ENCODE assay signal across 16 cellular contexts in the genomic region with DNA sequence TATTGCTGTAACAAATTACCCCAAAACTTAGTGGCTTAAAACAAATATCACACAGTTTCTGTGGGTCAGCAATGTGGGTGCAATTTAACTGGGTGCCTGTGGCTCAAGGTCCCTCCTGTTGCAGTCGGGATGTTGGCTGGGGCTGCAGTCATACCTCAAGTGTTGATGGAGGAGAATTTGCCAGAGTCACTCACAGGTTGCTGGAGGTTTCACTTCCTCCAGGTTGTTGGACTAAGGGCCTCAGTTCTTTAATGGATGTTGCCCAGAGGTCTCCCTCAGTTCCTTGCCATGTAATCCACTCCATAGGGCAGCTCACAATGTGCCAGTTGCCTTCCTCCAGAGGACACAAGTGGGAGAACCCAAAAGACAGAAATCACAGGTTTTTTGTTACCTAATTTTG. TPM values are rescaled to one million over a fixed set of nuclear protein-coding genes. Genes with fewer than 3 reads are reported as not detected.
DNase-seq lines count a peak whose midpoint lies in the region; ATAC-seq, FAIRE-seq and TF ChIP-seq lines count a peak whose summit lies in the region.
"Had no signal": no experiment of that assay in that cellular context is flagged by ENCODE, and none has a peak within 500 bp of the region (broad histone marks: within the 10 kb centered on the region; RNA-seq: fewer than 3 reads in every experiment).

No MANE protein-coding gene starts in this region.

- H2BK120ac ChIP-seq in H1 (replicated peaks; ENCODE audit: low read depth, low read length): no peak overlapping the region

- no peak overlapping the region for H3K4ac ChIP-seq in H1 (replicated peaks; ENCODE audit: insufficient read length, low read depth, low read length)

- no peak overlapping the region for H3K56ac ChIP-seq in H1 (replicated peaks; ENCODE audit: insufficient read length, low read depth, low read length)

- no peak overlapping the region for H2BK15ac ChIP-seq in H1 (ENCODE audit: low read length)

- no peak overlapping the region for H2AK5ac ChIP-seq in H1 (ENCODE audit: low read depth, low read length)

- no peaks in the 10 kb centered on the region; the same call in 1 of the 2 replicates for H3K23me2 ChIP-seq in H1 (ENCODE audit: low read depth, low read length)

- H2BK20ac ChIP-seq in H1 (ENCODE audit: low read length): no peak overlapping the region

- BruUV-seq in HepG2 (replicated peaks; lab: Mats Ljungman, UMichigan): no TSS peak

- H3K18ac ChIP-seq in H1 (ENCODE audit: extremely low read depth, low read length): no peak overlapping the region

- no peaks in the 10 kb centered on the region for H3K36me3 ChIP-seq in HepG2 (replicated peaks in 1 of 2; ENCODE audit: control insufficient read depth in 1 of 2, insufficient read depth in 2 of 2, low read length in 2 of 2)
- H3K36me3 ChIP-seq in right lobe of liver: no peaks in the 10 kb centered on the region
- peaks cover 0 to 6% (median 0%) of the 10 kb centered on the region in 4 experiments; a peak in 2 of 8 replicates for H3K36me3 ChIP-seq in H1 (ENCODE audit: control insufficient read depth in 2 of 4, insufficient read depth in 4 of 4, low read length in 3 of 4)

- no peak overlapping the region for H3K9ac ChIP-seq in HepG2 (ENCODE audit: insufficient read depth, low read depth, low read length)
- H3K9ac ChIP-seq in H1 (replicated peaks in 1 of 4; ENCODE audit: extremely low read depth in 1 of 4, low read depth in 3 of 4, low read length in 3 of 4): no peak overlapping the region

- no peak overlapping the region; the same call in 1 of the 2 replicates for H2BK12ac ChIP-seq in H1 (ENCODE audit: low read depth, low read length)

- H3K79me1 ChIP-seq in H1 (ENCODE audit: low read depth, low read length): no peaks in the 10 kb centered on the region

- H4K5ac ChIP-seq in H1 (ENCODE audit: insufficient read length, low read depth, low read length): no peak overlapping the region

- TF ChIP-seq CTCF in HepG2 (CRISPR knock-in tag; IDR thresholded peaks at IDR 0.05) (no peak), right lobe of liver (IDR thresholded peaks at IDR 0.05) (no peak), H1 (IDR thresholded peaks at IDR 0.05; ENCODE audit: control extremely low read depth in 1 of 3, insufficient read depth in 1 of 3, low read depth in 1 of 3, low read length in 3 of 3) (no peak)

- peak overlapping the region; percentile 96 for H2AFZ ChIP-seq in HepG2 (ENCODE audit: low read length)
- 0 out of 2 replicates have a peak overlapping the region, but pooled peaks have one; percentile 64 for H2AFZ ChIP-seq in H1 (ENCODE audit: low read length)

- H3K9me3 ChIP-seq in HepG2 (ENCODE audit: low read length) (no peaks in the 10 kb centered on the region), right lobe of liver (no peaks in the 10 kb centered on the region), H1 (ENCODE audit: insufficient read depth in 2 of 2, low read depth in 1 of 2, low read length in 1 of 2) (peaks cover 0 to 6% of the 10 kb centered on the region in 2 experiments; a peak in 1 of 4 replicates)
- H3K9me3 ChIP-seq: SJSA1 had no signal

- H3K14ac ChIP-seq in H1 (ENCODE audit: insufficient read length): no peak overlapping the region

- FAIRE-seq in HepG2 (lab: Jason Lieb, UNC) (no peak), H1 (lab: Jason Lieb, UNC) (no peak), GM12892 (lab: Jason Lieb, UNC) (no peak)
- FAIRE-seq: G401.6, RCC 7860 had no signal

- no peak overlapping the region for H4K8ac ChIP-seq in H1 (ENCODE audit: extremely low read depth, insufficient read depth, low read length)

- H3K23ac ChIP-seq in H1 (ENCODE audit: insufficient read length): no peak overlapping the region

- no peak overlapping the region for H4K91ac ChIP-seq in H1 (replicated peaks; ENCODE audit: insufficient read length, low read length)

- WGBS in HepG2 (ENCODE audit: low lambda C conversion rate): no CpG with 5 or more reads among the region's 1 CpG
- 60% methylated on average over 1 of the region's 1 CpG for WGBS in right lobe of liver (ENCODE audit: insufficient coverage, low coverage, low lambda C conversion rate, missing lambda C conversion rate)
- 86% methylated on average over 1 of the region's 1 CpG; no CpG with 5 or more reads in 1 of the 2 experiments for WGBS in H1 (ENCODE audit: extremely low coverage in 1 of 2, insufficient coverage in 1 of 2, insufficient read length in 1 of 2, insufficient replicate concordance in 2 of 2, low coverage in 1 of 2, low lambda C conversion rate in 2 of 2, missing lambda C conversion rate in 1 of 2), 2 experiments

- no peak overlapping the region for H3K4me3 ChIP-seq in HepG2 (replicated peaks in 1 of 3; ENCODE audit: insufficient read depth in 1 of 3, low read depth in 2 of 3, low read length in 3 of 3)
- no peak overlapping the region for H3K4me3 ChIP-seq in right lobe of liver
- H3K4me3 ChIP-seq in H1 (ENCODE audit: extremely low read depth in 1 of 4, insufficient read depth in 2 of 4, low read depth in 3 of 4, low read length in 4 of 4): no peak overlapping the region
- H3K4me3 ChIP-seq: SJSA1 had no signal

- no peak for TF ChIP-seq RAD21 in HepG2 (CRISPR knock-in tag; IDR thresholded peaks at IDR 0.05)
- no peak for TF ChIP-seq RAD21 in H1 (IDR thresholded peaks at IDR 0.05 in 1 of 2, conservative IDR thresholded peaks at IDR 0.05 in 1 of 2; ENCODE audit: low read depth in 2 of 2, low read length in 2 of 2)

- in situ Hi-C loops in HepG2 (cut with HindIII; ENCODE audit: extremely low pct_ligation_motif_present, low pct_unique_long_range_greater_than_20kb): no loop called here

- peaks cover 12% of the 10 kb centered on the region for H3K79me2 ChIP-seq in HepG2 (ENCODE audit: insufficient read depth, low read length)
- peaks cover 0 to 14% of the 10 kb centered on the region in 2 experiments; a peak in 3 of 4 replicates for H3K79me2 ChIP-seq in H1 (ENCODE audit: control insufficient read depth in 1 of 2, insufficient read depth in 2 of 2, low read length in 2 of 2)

- TF ChIP-seq EP300 in HepG2 (IDR thresholded peaks at IDR 0.05; ENCODE audit: low read depth in 2 of 2, low read length in 2 of 2): no peak
- TF ChIP-seq EP300 in HepG2 (CRISPR knock-in tag; IDR thresholded peaks at IDR 0.05; ENCODE audit: borderline replicate concordance): no peak
- no peak for TF ChIP-seq EP300 in H1 (IDR thresholded peaks at IDR 0.05; ENCODE audit: borderline replicate concordance in 1 of 2, low read depth in 2 of 2, low read length in 2 of 2)

- POLR2A ChIA-PET in HepG2 (lab: Yijun Ruan, JAX) (no interaction called here), H1 (lab: Charles Lee; ENCODE audit: partially characterized antibody) (interaction anchor here (1.3 to 5.5 kb wide), 2 partner anchors 11 to 22 kb away, joined by 4 to 34 read pairs; no protein-coding TSS in a partner anchor)

- intact Hi-C loops in HepG2 (cut with micrococcal nuclease; ENCODE audit: unreplicated experiment) (no loop called here), right lobe of liver (cut with DNase I) (no loop called here)

- DNase-seq in HepG2 (ENCODE audit: low spot score) (no peak), right lobe of liver (no peak), NOMO-1 treated with DMSO at 0.1 percent for 48 hours (lab: John Stamatoyannopoulos, UW; ENCODE audit: unreplicated experiment) (peak; percentile 59), H1 (ENCODE audit: low read depth in 1 of 2, low spot score in 2 of 2) (no peak), retina (no peak), GM12892 (ENCODE audit: insufficient read length) (no peak)
- DNase-seq in activated CD4-positive, alpha-beta T cell treated with anti-CD3 and anti-CD28 coated beads for 48 hours: no peak
- DNase-seq: AML-193, Calu3, DMS79, NCI-H1092 treated with DMSO at 0.1 percent for 48 hours, NCI-H1694 treated with DMSO at 0.1 percent for 48 hours had no signal

- ATAC-seq in HepG2 (no peak), right lobe of liver (no peak), HG02610 (IDR thresholded peaks at IDR 0.05; ENCODE audit: unreplicated experiment) (no peak)

- TF ChIP-seq POLR2A in HepG2 (IDR thresholded peaks at IDR 0.05; ENCODE audit: insufficient read depth in 1 of 2, low read depth in 2 of 2, low read length in 2 of 2): no peak
- TF ChIP-seq POLR2A in right lobe of liver (IDR thresholded peaks at IDR 0.05): no peak
- no peak for TF ChIP-seq POLR2A in H1 (IDR thresholded peaks at IDR 0.05; ENCODE audit: control extremely low read depth in 1 of 2, low read depth in 2 of 2, low read length in 2 of 2)
- TF ChIP-seq POLR2A in GM12892 (IDR thresholded peaks at IDR 0.05; ENCODE audit: low read depth, low read length): no peak

- H3K27me3 ChIP-seq in HepG2 (ENCODE audit: control insufficient read depth in 1 of 2, insufficient read depth in 2 of 2, low read length in 2 of 2) (no peaks in the 10 kb centered on the region; a peak in 2 of 5 replicates), right lobe of liver (no peaks in the 10 kb centered on the region), H1 (replicated peaks in 1 of 4; ENCODE audit: control insufficient read depth in 3 of 4, extremely low read depth in 1 of 4, insufficient read depth in 3 of 4, low read length in 3 of 4) (no peaks in the 10 kb centered on the region)
- H3K27me3 ChIP-seq: SJSA1 had no signal

- 0 out of 2 replicates have a peak overlapping the region, but pooled peaks have one; percentile 7 for H3K4me2 ChIP-seq in HepG2 (ENCODE audit: low read depth, low read length)
- H3K4me2 ChIP-seq in H1 (ENCODE audit: insufficient read depth in 1 of 2, low read depth in 2 of 2, low read length in 2 of 2): no peak overlapping the region

- no peak overlapping the region for H3K27ac ChIP-seq in HepG2 (ENCODE audit: extremely low read length, insufficient read depth, low read length)
- H3K27ac ChIP-seq in right lobe of liver: no peak overlapping the region
- no peak overlapping the region for H3K27ac ChIP-seq in H1 (ENCODE audit: low read depth, low read length)
- H3K27ac ChIP-seq: SJSA1 had no signal

- CTCF ChIA-PET in HepG2 (lab: Yijun Ruan, JAX; ENCODE audit: low intra/inter-chr PET ratio, low total read pairs) (no interaction called here), H1 (lab: Charles Lee; ENCODE audit: partially characterized antibody) (interaction anchor here (0.6 kb wide), 1 partner anchor 68 kb away, joined by 3 read pairs; no protein-coding TSS in a partner anchor)

- H4K20me1 ChIP-seq in HepG2 (ENCODE audit: insufficient read depth, low read length) (no peaks in the 10 kb centered on the region), H1 (replicated peaks in 1 of 2; ENCODE audit: control insufficient read depth in 1 of 2, insufficient read depth in 2 of 2, low read length in 2 of 2) (no peaks in the 10 kb centered on the region)

- no peak overlapping the region for H2BK5ac ChIP-seq in H1 (ENCODE audit: low read depth, low read length)

- H3K4me1 ChIP-seq in HepG2 (ENCODE audit: insufficient read depth, low read length): peaks cover 45% of the 10 kb centered on the region
- peaks cover 0 to 8% (median 6%) of the 10 kb centered on the region in 4 donors for H3K4me1 ChIP-seq in right lobe of liver
- peaks cover 0 to 4% (median 1%) of the 10 kb centered on the region in 4 experiments; a peak in 4 of 7 replicates for H3K4me1 ChIP-seq in H1 (replicated peaks in 1 of 4; ENCODE audit: control insufficient read depth in 3 of 4, insufficient read depth in 4 of 4, low read length in 3 of 4)

RNA-seq across cellular contexts. Expression of gene TAF13, which starts 2.5 kb away (rescaled TPM):
- total RNA-seq in HepG2 (2016; rRNA removed; fragmentation: Illumina TruSeq; extraction: Trizol) (36.3 and 62.1 TPM in 2 replicates), right lobe of liver (10 to 100 TPM; 19.2 to 41.1 (median 26.4) TPM)
- 9.0 and 10.1 TPM in 2 replicates for total RNA-seq in HepG2 (2016; cell fraction: cytosol; rRNA removed; fragmentation: Illumina TruSeq; extraction: Trizol; ENCODE audit: low read depth)
- total RNA-seq in HepG2 (2016; cell fraction: insoluble cytoplasmic fraction; rRNA removed; fragmentation: Illumina TruSeq; extraction: Trizol): 40.2 and 62.3 TPM in 2 replicates
- 28.6 and 37.3 TPM in 2 replicates for total RNA-seq in HepG2 (2016; cell fraction: membrane; rRNA removed; fragmentation: Illumina TruSeq; extraction: Trizol)
- 15.9 and 16.8 TPM in 2 replicates for total RNA-seq in HepG2 (2016; cell fraction: nucleus; rRNA removed; fragmentation: Illumina TruSeq; extraction: Trizol)
- polyA plus RNA-seq in HepG2 (2011; rRNA removed) (8.6 and 11.5 TPM in 2 replicates), H1 (2011; rRNA removed) (5.6 and 13.1 TPM in 2 replicates)
- 2.9 and 5.7 TPM in 2 replicates for polyA plus RNA-seq in HepG2 (2011; cell fraction: cytosol; rRNA removed)
- 1.1 and 2.3 TPM in 2 replicates for polyA plus RNA-seq in HepG2 (2011; cell fraction: nucleus; rRNA removed)
- 17.4 and 25.3 TPM in 2 replicates for polyA plus RNA-seq in HepG2 (2012)
- polyA plus RNA-seq in HepG2 (2016; cell fraction: cytosol; fragmentation: Illumina TruSeq; extraction: Trizol; ENCODE audit: low read depth): 9.4 and 9.5 TPM in 2 replicates
- 69.4 and 70.2 TPM in 2 replicates for polyA plus RNA-seq in HepG2 (2016; cell fraction: insoluble cytoplasmic fraction; fragmentation: Illumina TruSeq; extraction: Trizol; ENCODE audit: low read depth)
- 26.1 and 31.2 TPM in 2 replicates for polyA plus RNA-seq in HepG2 (2016; cell fraction: membrane; fragmentation: Illumina TruSeq; extraction: Trizol; ENCODE audit: low read depth)
- 29.1 and 33.5 TPM in 2 replicates for polyA plus RNA-seq in HepG2 (2016; cell fraction: nucleus; fragmentation: Illumina TruSeq; extraction: Trizol; ENCODE audit: insufficient read depth, low read depth)
- 2.6 and 6.6 TPM in 2 replicates for polyA minus RNA-seq in HepG2 (2011; rRNA and poly(A)+ RNA removed; ENCODE audit: low replicate concordance)
- 10.6 and 12.0 TPM in 2 replicates for polyA minus RNA-seq in HepG2 (2011; cell fraction: cytosol; rRNA and poly(A)+ RNA removed)
- polyA minus RNA-seq in HepG2 (2011; cell fraction: nucleus; rRNA and poly(A)+ RNA removed): 5.9 and 7.8 TPM in 2 replicates
- 41.5 and 41.7 TPM in 2 replicates for total RNA-seq in H1 (2021; fragmentation: NEBNext Ultra II Directional; extraction: Animal tissue kit (Norgen Biotek cat#: 25700))
- 18.8 TPM for polyA plus RNA-seq in H1 (2011; cell fraction: cytosol; rRNA removed)
- 0.51 TPM for polyA plus RNA-seq in H1 (2011; cell fraction: nucleus; rRNA removed)
- 18.0 to 45.8 TPM (median 21.1 TPM) in 4 replicates for polyA plus RNA-seq in H1 (2012, experiment 1 of 2)
- polyA plus RNA-seq in H1 (2012, experiment 2 of 2): 9.1 TPM
- 29.7 TPM for polyA plus RNA-seq in H1 (2013, experiment 1 of 2)
- polyA plus RNA-seq in H1 (2013, experiment 2 of 2): 33.2 TPM
- polyA minus RNA-seq in H1 (2011; rRNA and poly(A)+ RNA removed): 5.0 and 7.9 TPM in 2 replicates
- 15.2 TPM for polyA minus RNA-seq in H1 (2011; cell fraction: cytosol; rRNA and poly(A)+ RNA removed)
- 4.3 TPM for polyA minus RNA-seq in H1 (2011; cell fraction: nucleus; rRNA and poly(A)+ RNA removed)
- polyA plus RNA-seq in GM12892 (2012; ENCODE audit: missing spikeins): 23.5 TPM

RNA-seq across cellular contexts. Expression of gene TMEM167B, which starts 12.2 kb away (rescaled TPM):
- 22.4 and 24.4 TPM in 2 replicates for total RNA-seq in HepG2 (2016; rRNA removed; fragmentation: Illumina TruSeq; extraction: Trizol)
- 4.3 and 5.4 TPM in 2 replicates for total RNA-seq in HepG2 (2016; cell fraction: cytosol; rRNA removed; fragmentation: Illumina TruSeq; extraction: Trizol; ENCODE audit: low read depth)
- 23.6 and 26.0 TPM in 2 replicates for total RNA-seq in HepG2 (2016; cell fraction: insoluble cytoplasmic fraction; rRNA removed; fragmentation: Illumina TruSeq; extraction: Trizol)
- 14.2 and 15.4 TPM in 2 replicates for total RNA-seq in HepG2 (2016; cell fraction: membrane; rRNA removed; fragmentation: Illumina TruSeq; extraction: Trizol)
- 15.0 and 18.4 TPM in 2 replicates for total RNA-seq in HepG2 (2016; cell fraction: nucleus; rRNA removed; fragmentation: Illumina TruSeq; extraction: Trizol)
- polyA plus RNA-seq in HepG2 (2011; rRNA removed): 9.5 and 10.2 TPM in 2 replicates
- polyA plus RNA-seq in HepG2 (2011; cell fraction: cytosol; rRNA removed): 6.3 and 7.9 TPM in 2 replicates
- polyA plus RNA-seq in HepG2 (2011; cell fraction: nucleus; rRNA removed): 4.6 and 5.9 TPM in 2 replicates
- polyA plus RNA-seq in HepG2 (2012): 21.2 and 25.3 TPM in 2 replicates
- 4.8 and 7.2 TPM in 2 replicates for polyA plus RNA-seq in HepG2 (2016; cell fraction: cytosol; fragmentation: Illumina TruSeq; extraction: Trizol; ENCODE audit: low read depth)
- polyA plus RNA-seq in HepG2 (2016; cell fraction: insoluble cytoplasmic fraction; fragmentation: Illumina TruSeq; extraction: Trizol; ENCODE audit: low read depth): 22.2 and 24.2 TPM in 2 replicates
- 9.2 and 10.4 TPM in 2 replicates for polyA plus RNA-seq in HepG2 (2016; cell fraction: membrane; fragmentation: Illumina TruSeq; extraction: Trizol; ENCODE audit: low read depth)
- polyA plus RNA-seq in HepG2 (2016; cell fraction: nucleus; fragmentation: Illumina TruSeq; extraction: Trizol; ENCODE audit: insufficient read depth, low read depth): 17.0 and 18.9 TPM in 2 replicates
- polyA minus RNA-seq in HepG2 (2011; rRNA and poly(A)+ RNA removed; ENCODE audit: low replicate concordance): 2.5 and 3.6 TPM in 2 replicates
- polyA minus RNA-seq in HepG2 (2011; cell fraction: cytosol; rRNA and poly(A)+ RNA removed): 9.4 and 11.4 TPM in 2 replicates
- 5.8 and 7.1 TPM in 2 replicates for polyA minus RNA-seq in HepG2 (2011; cell fraction: nucleus; rRNA and poly(A)+ RNA removed)
- 10 to 100 TPM; 10.5 to 21.9 (median 15.1) TPM for total RNA-seq in right lobe of liver
- 14.2 and 14.8 TPM in 2 replicates for total RNA-seq in H1 (2021; fragmentation: NEBNext Ultra II Directional; extraction: Animal tissue kit (Norgen Biotek cat#: 25700))
- polyA plus RNA-seq in H1 (2011; rRNA removed): 3.5 and 3.6 TPM in 2 replicates
- 6.5 TPM for polyA plus RNA-seq in H1 (2011; cell fraction: cytosol; rRNA removed)
- polyA plus RNA-seq in H1 (2011; cell fraction: nucleus; rRNA removed): 4.0 TPM
- 10.2 to 13.5 TPM (median 12.5 TPM) in 4 replicates for polyA plus RNA-seq in H1 (2012, experiment 1 of 2)
- polyA plus RNA-seq in H1 (2012, experiment 2 of 2): 1.9 TPM
- polyA plus RNA-seq in H1 (2013, experiment 1 of 2): 10.1 TPM
- polyA plus RNA-seq in H1 (2013, experiment 2 of 2): 11.6 TPM
- polyA minus RNA-seq in H1 (2011; rRNA and poly(A)+ RNA removed): 9.6 and 10.8 TPM in 2 replicates
- 4.9 TPM for polyA minus RNA-seq in H1 (2011; cell fraction: cytosol; rRNA and poly(A)+ RNA removed)
- 4.3 TPM for polyA minus RNA-seq in H1 (2011; cell fraction: nucleus; rRNA and poly(A)+ RNA removed)
- polyA plus RNA-seq in GM12892 (2012; ENCODE audit: missing spikeins): 24.4 TPM

RNA-seq across cellular contexts. Expression of gene ELAPOR1, which starts 35.6 kb away (rescaled TPM):
- 0.14 and 0.20 TPM in 2 replicates for total RNA-seq in HepG2 (2016; rRNA removed; fragmentation: Illumina TruSeq; extraction: Trizol)
- total RNA-seq in HepG2 (2016; cell fraction: cytosol; rRNA removed; fragmentation: Illumina TruSeq; extraction: Trizol; ENCODE audit: low read depth): 0.09 and 0.10 TPM in 2 replicates
- 0.12 and 0.22 TPM in 2 replicates for total RNA-seq in HepG2 (2016; cell fraction: insoluble cytoplasmic fraction; rRNA removed; fragmentation: Illumina TruSeq; extraction: Trizol)
- total RNA-seq in HepG2 (2016; cell fraction: membrane; rRNA removed; fragmentation: Illumina TruSeq; extraction: Trizol): 0.06 and 0.24 TPM in 2 replicates
- total RNA-seq in HepG2 (2016; cell fraction: nucleus; rRNA removed; fragmentation: Illumina TruSeq; extraction: Trizol): 0.71 and 1.2 TPM in 2 replicates
- polyA plus RNA-seq in HepG2 (2011; rRNA removed): 0.12 and 0.13 TPM in 2 replicates
- polyA plus RNA-seq in HepG2 (2011; cell fraction: cytosol; rRNA removed): 0.09 and 0.16 TPM in 2 replicates
- 0.32 and 0.38 TPM in 2 replicates for polyA plus RNA-seq in HepG2 (2011; cell fraction: nucleus; rRNA removed)
- 0.07 and 0.16 TPM in 2 replicates for polyA plus RNA-seq in HepG2 (2012)
- polyA plus RNA-seq in HepG2 (2016; cell fraction: cytosol; fragmentation: Illumina TruSeq; extraction: Trizol; ENCODE audit: low read depth): 0.14 and 0.19 TPM in 2 replicates
- polyA plus RNA-seq in HepG2 (2016; cell fraction: insoluble cytoplasmic fraction; fragmentation: Illumina TruSeq; extraction: Trizol; ENCODE audit: low read depth): 0.19 TPM in 2 replicates
- polyA plus RNA-seq in HepG2 (2016; cell fraction: membrane; fragmentation: Illumina TruSeq; extraction: Trizol; ENCODE audit: low read depth): 0.08 and 0.18 TPM in 2 replicates
- 0.17 TPM in 1 of 2 replicates, not detected in the other for polyA plus RNA-seq in HepG2 (2016; cell fraction: nucleus; fragmentation: Illumina TruSeq; extraction: Trizol; ENCODE audit: insufficient read depth, low read depth)
- polyA minus RNA-seq in HepG2 (2011; rRNA and poly(A)+ RNA removed; ENCODE audit: low replicate concordance): 0.80 and 2.9 TPM in 2 replicates
- not detected in 2 replicates for polyA minus RNA-seq in HepG2 (2011; cell fraction: cytosol; rRNA and poly(A)+ RNA removed)
- 0.39 and 0.50 TPM in 2 replicates for polyA minus RNA-seq in HepG2 (2011; cell fraction: nucleus; rRNA and poly(A)+ RNA removed)
- 1 to 10 TPM in 1 of 6 experiments, under 1 TPM in 5; 0.16 to 1.2 (median 0.22) TPM for total RNA-seq in right lobe of liver
- 1.2 TPM in 2 replicates for total RNA-seq in H1 (2021; fragmentation: NEBNext Ultra II Directional; extraction: Animal tissue kit (Norgen Biotek cat#: 25700))
- polyA plus RNA-seq in H1 (2011; rRNA removed): 2.5 and 3.1 TPM in 2 replicates
- 2.5 TPM for polyA plus RNA-seq in H1 (2011; cell fraction: cytosol; rRNA removed)
- 4.4 TPM for polyA plus RNA-seq in H1 (2011; cell fraction: nucleus; rRNA removed)
- 0.62 to 1.2 TPM (median 0.89 TPM) in 4 replicates for polyA plus RNA-seq in H1 (2012, experiment 1 of 2)
- polyA plus RNA-seq in H1 (2012, experiment 2 of 2): 0.92 TPM
- 1.3 TPM for polyA plus RNA-seq in H1 (2013, experiment 1 of 2)
- polyA plus RNA-seq in H1 (2013, experiment 2 of 2): 1.0 TPM
- polyA minus RNA-seq in H1 (2011; rRNA and poly(A)+ RNA removed): 2.1 and 4.1 TPM in 2 replicates
- polyA minus RNA-seq in H1 (2011; cell fraction: cytosol; rRNA and poly(A)+ RNA removed): 1.2 TPM
- polyA minus RNA-seq in H1 (2011; cell fraction: nucleus; rRNA and poly(A)+ RNA removed): 1.7 TPM
- not detected for polyA plus RNA-seq in GM12892 (2012; ENCODE audit: missing spikeins)

RNA-seq across cellular contexts. Expression of gene WDR47, which starts 36.4 kb away (rescaled TPM):
- 5.9 and 6.0 TPM in 2 replicates for total RNA-seq in HepG2 (2016; rRNA removed; fragmentation: Illumina TruSeq; extraction: Trizol)
- 2.0 and 2.2 TPM in 2 replicates for total RNA-seq in HepG2 (2016; cell fraction: cytosol; rRNA removed; fragmentation: Illumina TruSeq; extraction: Trizol; ENCODE audit: low read depth)
- total RNA-seq in HepG2 (2016; cell fraction: insoluble cytoplasmic fraction; rRNA removed; fragmentation: Illumina TruSeq; extraction: Trizol): 5.5 and 7.3 TPM in 2 replicates
- 3.1 and 4.0 TPM in 2 replicates for total RNA-seq in HepG2 (2016; cell fraction: membrane; rRNA removed; fragmentation: Illumina TruSeq; extraction: Trizol)
- total RNA-seq in HepG2 (2016; cell fraction: nucleus; rRNA removed; fragmentation: Illumina TruSeq; extraction: Trizol): 7.6 and 7.7 TPM in 2 replicates
- 3.7 and 4.3 TPM in 2 replicates for polyA plus RNA-seq in HepG2 (2011; rRNA removed)
- polyA plus RNA-seq in HepG2 (2011; cell fraction: cytosol; rRNA removed): 1.7 and 2.7 TPM in 2 replicates
- 5.3 and 5.7 TPM in 2 replicates for polyA plus RNA-seq in HepG2 (2011; cell fraction: nucleus; rRNA removed)
- polyA plus RNA-seq in HepG2 (2012): 3.1 and 3.2 TPM in 2 replicates
- 0.14 and 0.19 TPM in 2 replicates for polyA plus RNA-seq in HepG2 (2016; cell fraction: cytosol; fragmentation: Illumina TruSeq; extraction: Trizol; ENCODE audit: low read depth)
- polyA plus RNA-seq in HepG2 (2016; cell fraction: insoluble cytoplasmic fraction; fragmentation: Illumina TruSeq; extraction: Trizol; ENCODE audit: low read depth): 4.0 and 4.5 TPM in 2 replicates
- polyA plus RNA-seq in HepG2 (2016; cell fraction: membrane; fragmentation: Illumina TruSeq; extraction: Trizol; ENCODE audit: low read depth): 0.56 and 0.84 TPM in 2 replicates
- polyA plus RNA-seq in HepG2 (2016; cell fraction: nucleus; fragmentation: Illumina TruSeq; extraction: Trizol; ENCODE audit: insufficient read depth, low read depth): 8.1 and 9.3 TPM in 2 replicates
- 3.0 and 7.0 TPM in 2 replicates for polyA minus RNA-seq in HepG2 (2011; rRNA and poly(A)+ RNA removed; ENCODE audit: low replicate concordance)
- polyA minus RNA-seq in HepG2 (2011; cell fraction: cytosol; rRNA and poly(A)+ RNA removed): 6.3 and 7.3 TPM in 2 replicates
- polyA minus RNA-seq in HepG2 (2011; cell fraction: nucleus; rRNA and poly(A)+ RNA removed): 8.0 and 10.6 TPM in 2 replicates
- total RNA-seq in right lobe of liver: 1 to 10 TPM; 2.4 to 4.2 (median 2.6) TPM
- 6.7 and 7.2 TPM in 2 replicates for total RNA-seq in H1 (2021; fragmentation: NEBNext Ultra II Directional; extraction: Animal tissue kit (Norgen Biotek cat#: 25700))
- 1.2 and 1.9 TPM in 2 replicates for polyA plus RNA-seq in H1 (2011; rRNA removed)
- polyA plus RNA-seq in H1 (2011; cell fraction: cytosol; rRNA removed): 2.3 TPM
- polyA plus RNA-seq in H1 (2011; cell fraction: nucleus; rRNA removed): 1.1 TPM
- 2.3 to 3.8 TPM (median 2.9 TPM) in 4 replicates for polyA plus RNA-seq in H1 (2012, experiment 1 of 2)
- 0.21 TPM for polyA plus RNA-seq in H1 (2012, experiment 2 of 2)
- 2.7 TPM for polyA plus RNA-seq in H1 (2013, experiment 1 of 2)
- polyA plus RNA-seq in H1 (2013, experiment 2 of 2): 2.4 TPM
- polyA minus RNA-seq in H1 (2011; rRNA and poly(A)+ RNA removed): 3.6 and 5.9 TPM in 2 replicates
- polyA minus RNA-seq in H1 (2011; cell fraction: cytosol; rRNA and poly(A)+ RNA removed): 4.7 TPM
- 5.0 TPM for polyA minus RNA-seq in H1 (2011; cell fraction: nucleus; rRNA and poly(A)+ RNA removed)
- polyA plus RNA-seq in GM12892 (2012; ENCODE audit: missing spikeins): 5.6 TPM
